Comparison of ENCODE assay signal across 20 cellular contexts in the genomic region with DNA sequence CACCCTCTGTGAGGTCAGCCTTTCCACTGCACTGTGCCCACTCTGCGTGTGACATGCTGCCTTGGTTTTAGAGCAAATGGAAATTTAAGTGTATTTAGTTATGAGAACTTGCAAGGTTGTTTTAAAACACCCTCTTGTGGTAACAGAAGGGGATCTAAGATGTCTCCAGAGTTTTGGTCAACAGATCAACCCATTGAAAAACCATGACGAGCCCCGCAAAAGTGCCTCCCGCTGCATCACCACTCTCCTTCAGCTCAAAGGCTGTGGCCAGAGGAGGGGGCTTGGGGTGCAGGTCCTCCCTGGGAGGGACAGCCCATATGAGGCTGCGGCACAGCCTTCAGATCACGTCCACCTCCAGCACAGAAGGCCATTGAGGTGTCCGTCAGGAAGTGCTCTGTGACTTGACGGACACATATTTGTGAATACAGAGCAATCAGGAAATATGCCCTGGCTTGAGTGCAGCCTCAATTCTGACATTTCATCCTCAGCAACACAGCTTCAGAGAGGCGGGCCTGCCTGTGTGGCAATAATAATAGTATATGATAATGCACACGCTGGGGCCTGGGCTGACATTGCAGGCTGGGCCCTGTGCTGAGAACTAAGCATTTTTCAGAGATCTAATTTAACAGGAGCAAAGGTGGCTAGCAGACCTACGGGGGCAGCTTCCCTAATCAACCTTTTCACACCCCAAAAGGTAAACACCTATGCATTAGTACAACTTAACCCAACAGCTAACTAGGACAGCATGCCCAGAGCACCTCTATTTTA.
A peak's percentile ranks its signal among the peaks of the same experiment; 100 is the strongest.
DNase-seq lines count a peak whose midpoint lies in the region; ATAC-seq, FAIRE-seq and TF ChIP-seq lines count a peak whose summit lies in the region.
"Had no signal": no experiment of that assay in that cellular context is flagged by ENCODE, and none has a peak within 500 bp of the region (broad histone marks: within the 10 kb centered on the region; RNA-seq: fewer than 3 reads in every experiment).

No MANE protein-coding gene starts in this region.

- no peak overlapping the region for H2AFZ ChIP-seq in HepG2 (ENCODE audit: low read length)

- no peaks in the 10 kb centered on the region for H3K9me3 Mint-ChIP-seq in activated T-cell treated with anti-CD3 and anti-CD28 coated beads, Interleukin-2, amount 50 U/mL, for 4 hours

- TF ChIP-seq CTCF in AG04450 (IDR thresholded peaks at IDR 0.05; ENCODE audit: low read depth, low read length) (peak; percentile 34), astrocyte of the cerebellum (IDR thresholded peaks at IDR 0.05; ENCODE audit: low read depth, low read length, missing control alignments) (peak; percentile 19), HepG2 (CRISPR knock-in tag; IDR thresholded peaks at IDR 0.05) (no peak)

- no peaks in the 10 kb centered on the region for H3K27me3 ChIP-seq in AG04450 (ENCODE audit: control insufficient read depth, insufficient read depth, low read length)
- no peaks in the 10 kb centered on the region for H3K27me3 ChIP-seq in HepG2 (ENCODE audit: control insufficient read depth in 1 of 2, insufficient read depth in 2 of 2, low read length in 2 of 2)
- H3K27me3 ChIP-seq: heart right ventricle, MG63 had no signal

- H3K9me3 ChIP-seq in AG04450 (ENCODE audit: control insufficient read depth, insufficient read depth, low read length) (no peaks in the 10 kb centered on the region; the same call in 1 of the 2 replicates), HepG2 (ENCODE audit: low read length) (no peaks in the 10 kb centered on the region)
- H3K9me3 ChIP-seq: heart right ventricle, MG63 had no signal

- POLR2A ChIA-PET in AG04450 (lab: Yijun Ruan, JAX) = no interaction called here
- POLR2A ChIA-PET in HepG2 (lab: Yijun Ruan, JAX) = no interaction called here

- H3K4me3 Mint-ChIP-seq in activated T-cell treated with anti-CD3 and anti-CD28 coated beads, Interleukin-2, amount 50 U/mL, for 4 hours = no peak overlapping the region
- H3K4me3 Mint-ChIP-seq: T-helper 17 cell had no signal

- no peak for FAIRE-seq in HepG2 (lab: Jason Lieb, UNC)
- FAIRE-seq in GM12891 (lab: Jason Lieb, UNC) = no peak
- FAIRE-seq: keratinocyte had no signal

- CTCF ChIA-PET in AG04450 (lab: Charles Lee) = interaction anchor here (0.9 to 1.0 kb wide), 2 partner anchors 9 to 31 kb away, joined by 3 to 4 read pairs; no protein-coding TSS in a partner anchor
- CTCF ChIA-PET in HepG2 (lab: Yijun Ruan, JAX; ENCODE audit: low intra/inter-chr PET ratio, low total read pairs) = no interaction called here

- H3K36me3 Mint-ChIP-seq in activated T-cell treated with anti-CD3 and anti-CD28 coated beads, Interleukin-2, amount 50 U/mL, for 4 hours (ENCODE audit: insufficient read depth) = no peaks in the 10 kb centered on the region

- BruUV-seq in HepG2 (replicated peaks; lab: Mats Ljungman, UMichigan) = no TSS peak

- H3K4me1 ChIP-seq in HepG2 (ENCODE audit: insufficient read depth, low read length) = peaks cover 19% of the 10 kb centered on the region

- TF ChIP-seq EP300 in Ishikawa (IDR thresholded peaks at IDR 0.05; ENCODE audit: borderline replicate concordance) = no peak
- TF ChIP-seq EP300 in HepG2 (IDR thresholded peaks at IDR 0.05; ENCODE audit: low read depth in 2 of 2, low read length in 2 of 2) = no peak
- no peak for TF ChIP-seq EP300 in HepG2 (CRISPR knock-in tag; IDR thresholded peaks at IDR 0.05; ENCODE audit: borderline replicate concordance)

- peaks cover 5% of the 10 kb centered on the region for H3K27me3 Mint-ChIP-seq in activated T-cell treated with anti-CD3 and anti-CD28 coated beads, Interleukin-2, amount 50 U/mL, for 4 hours (ENCODE audit: low read depth)
- H3K27me3 Mint-ChIP-seq: T-helper 17 cell had no signal

- no peaks in the 10 kb centered on the region for H4K20me1 ChIP-seq in HepG2 (ENCODE audit: insufficient read depth, low read length)

- TF ChIP-seq POLR2A in HepG2 (IDR thresholded peaks at IDR 0.05; ENCODE audit: insufficient read depth in 1 of 2, low read depth in 2 of 2, low read length in 2 of 2) = no peak
- TF ChIP-seq POLR2A in GM12891 (IDR thresholded peaks at IDR 0.05; ENCODE audit: low read depth, low read length) = no peak

- no peak overlapping the region for H3K9ac ChIP-seq in HepG2 (ENCODE audit: insufficient read depth, low read depth, low read length)

- WGBS in HepG2 (ENCODE audit: low lambda C conversion rate) = 68% methylated on average over 11 of the region's 11 CpGs

- in situ Hi-C loops in astrocyte of the cerebellum (cut with HindIII; ENCODE audit: low sequenced_read_pairs) (no loop called here), HepG2 (cut with HindIII; ENCODE audit: extremely low pct_ligation_motif_present, low pct_unique_long_range_greater_than_20kb) (loop anchor here (25.0 kb wide), 1 partner anchor 183 kb away; no protein-coding TSS in a partner anchor)

- H3K27ac ChIP-seq in AG04450 (ENCODE audit: low read depth, low read length) = no peak overlapping the region
- H3K27ac ChIP-seq in HepG2 (ENCODE audit: extremely low read length, insufficient read depth, low read length) = no peak overlapping the region

- ATAC-seq in HepG2 = no peak
- ATAC-seq in activated T-cell treated with anti-CD3 and anti-CD28 coated beads, Interleukin-2, amount 50 U/mL, for 4 hours = no peak
- ATAC-seq: heart right ventricle, T-helper 17 cell had no signal

- intact Hi-C loops in HepG2 (cut with micrococcal nuclease; ENCODE audit: unreplicated experiment) = no loop called here

- no peak overlapping the region for H3K4me2 ChIP-seq in HepG2 (ENCODE audit: low read depth, low read length)

- H3K4me3 ChIP-seq in AG04450 (ENCODE audit: low read depth, low read length) (no peak overlapping the region), astrocyte of the cerebellum (ENCODE audit: low read depth, low read length) (no peak overlapping the region), HepG2 (replicated peaks in 1 of 3; ENCODE audit: insufficient read depth in 1 of 3, low read depth in 2 of 3, low read length in 3 of 3) (no peak overlapping the region)
- H3K4me3 ChIP-seq: heart right ventricle, MG63 had no signal

- H3K36me3 ChIP-seq in HepG2 (replicated peaks in 1 of 2; ENCODE audit: control insufficient read depth in 1 of 2, insufficient read depth in 2 of 2, low read length in 2 of 2) = no peaks in the 10 kb centered on the region
- H3K36me3 ChIP-seq: heart right ventricle, MG63 had no signal

- no peaks in the 10 kb centered on the region for H3K4me1 Mint-ChIP-seq in activated T-cell treated with anti-CD3 and anti-CD28 coated beads, Interleukin-2, amount 50 U/mL, for 4 hours (ENCODE audit: low read depth)
- H3K4me1 Mint-ChIP-seq: T-helper 17 cell had no signal

- H3K79me2 ChIP-seq in HepG2 (ENCODE audit: insufficient read depth, low read length) = no peaks in the 10 kb centered on the region

- TF ChIP-seq RAD21 in Ishikawa (IDR thresholded peaks at IDR 0.05; ENCODE audit: low read depth) = peak; percentile 9; the same call in 1 of the 2 replicates
- TF ChIP-seq RAD21 in HepG2 (CRISPR knock-in tag; IDR thresholded peaks at IDR 0.05) = no peak

- DNase-seq in AG04450 (ENCODE audit: low read depth, low spot score) = no peak
- no peak for DNase-seq in astrocyte of the cerebellum (ENCODE audit: low read depth)
- DNase-seq in HepG2 (ENCODE audit: low spot score) = no peak
- no peak for DNase-seq in activated T-cell treated with anti-CD3 and anti-CD28 coated beads, Interleukin-2, amount 50 U/mL, for 4 hours
- no peak for DNase-seq in DMS79 treated with DMSO at 0.1 percent for 48 hours (lab: John Stamatoyannopoulos, UW)
- no peak for DNase-seq in GM12891 (ENCODE audit: insufficient read length, low spot score)
- DNase-seq in DMS 273 treated with DMSO at 0.1 percent for 48 hours (lab: John Stamatoyannopoulos, UW) = no peak
- DNase-seq: activated CD4-positive, alpha-beta T cell treated with anti-CD3 and anti-CD28 coated beads for 1 hour; activated CD8-positive, alpha-beta memory T cell treated with anti-CD3 and anti-CD28 coated beads, Interleukin-2, amount 50 U/mL, for 4 hours; activated naive CD4-positive, alpha-beta T cell treated with Interleukin-2 at 50 U/mL for 16 hours; aorta; H7; heart right ventricle; mesenchymal stem cell; MG63; NCI-H2081; NCI-H526 treated with DMSO at 0.1 percent for 48 hours; T-helper 17 cell had no signal

TF ChIP-seq in Ishikawa, 13 proteins besides CTCF, POLR2A, EP300 and RAD21 (continues in another document):
- TF ChIP-seq, protein P1, sequence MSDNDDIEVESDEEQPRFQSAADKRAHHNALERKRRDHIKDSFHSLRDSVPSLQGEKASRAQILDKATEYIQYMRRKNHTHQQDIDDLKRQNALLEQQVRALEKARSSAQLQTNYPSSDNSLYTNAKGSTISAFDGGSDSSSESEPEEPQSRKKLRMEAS (IDR thresholded peaks at IDR 0.05) = no peak
- TF ChIP-seq CREB1 (IDR thresholded peaks at IDR 0.05; ENCODE audit: low read depth) (no peak), FOXM1 (IDR thresholded peaks at IDR 0.05; ENCODE audit: borderline replicate concordance, low read depth) (no peak), TAF1 (IDR thresholded peaks at IDR 0.05; ENCODE audit: low read depth) (no peak)

TF ChIP-seq in HepG2, 621 proteins besides CTCF, POLR2A, EP300 and RAD21:
- 0 out of 2 replicates have a peak, but pooled peaks have one; percentile 19 for TF ChIP-seq STAG1 (CRISPR knock-in tag; IDR thresholded peaks at IDR 0.05)
- no peak for TF ChIP-seq MEIS1 (CRISPR knock-in tag; IDR thresholded peaks at IDR 0.05; ENCODE audit: borderline replicate concordance)
TF ChIP-seq in HepG2: peak in this region for 1.

TF ChIP-seq in GM12891, 5 proteins besides CTCF, POLR2A, EP300 and RAD21:
- TF ChIP-seq POLR2AphosphoS5 (IDR thresholded peaks at IDR 0.05; ENCODE audit: low read depth, low read length) (no peak), POU2F2 (IDR thresholded peaks at IDR 0.05; ENCODE audit: low read depth, low read length) (no peak), SPI1 (IDR thresholded peaks at IDR 0.05; ENCODE audit: low read depth, low read length) (no peak), PAX5 (IDR thresholded peaks at IDR 0.05; ENCODE audit: insufficient read depth, low read length, severe bottlenecking) (no peak), TAF1 (IDR thresholded peaks at IDR 0.05; ENCODE audit: low read depth, low read length) (no peak)
